25 cellular contexts compared by ENCODE assay signal in genomic region chr7:124020060-124020459, GRCh38. TPM values are rescaled to one million over a fixed set of nuclear protein-coding genes. Genes with fewer than 3 reads are reported as not detected.
DNase-seq lines count a peak whose midpoint lies in the region; ATAC-seq and TF ChIP-seq lines count a peak whose summit lies in the region.
"Had no signal": no experiment of that assay in that cellular context is flagged by ENCODE, and none has a peak within 500 bp of the region (broad histone marks: within the 10 kb centered on the region; RNA-seq: fewer than 3 reads in every experiment).

No MANE protein-coding gene starts in this region.

- POLR2A ChIA-PET in HEK293 (lab: Yijun Ruan, JAX): no interaction called here

- intact Hi-C loops in left colon (cut with DNase I, micrococcal nuclease): no loop called here
- intact Hi-C loops in mucosa of descending colon (cut with DNase I, micrococcal nuclease): no loop called here

- H3K9me3 ChIP-seq in HEK293 (ENCODE audit: control insufficient read depth, insufficient read depth, low read depth, low read length) (no peaks in the 10 kb centered on the region), mucosa of descending colon (no peaks in the 10 kb centered on the region)
- H3K9me3 ChIP-seq: BE2C, BLaER1 had no signal

- CTCF ChIA-PET in HEK293 (lab: Yijun Ruan, JAX): interaction anchor here (1.1 kb wide), 1 partner anchor 82 kb away, joined by 3 read pairs; no protein-coding TSS in a partner anchor

- H3K4me3 ChIP-seq in HEK293 (ENCODE audit: low read depth, low read length): no peak overlapping the region
- no peak overlapping the region for H3K4me3 ChIP-seq in mucosa of descending colon
- H3K4me3 ChIP-seq: BLaER1, GM12878 had no signal

- ATAC-seq in left colon: peak; percentile 91
- ATAC-seq in mucosa of descending colon: peak; percentile 69
- ATAC-seq in GM18870 (IDR thresholded peaks at IDR 0.05; ENCODE audit: unreplicated experiment): no peak
- ATAC-seq: GM12878 had no signal

- no peak overlapping the region for H3K27ac ChIP-seq in HEK293 (ENCODE audit: extremely low read depth, low read depth, low read length)
- H3K27ac ChIP-seq: BLaER1 had no signal

- TF ChIP-seq CTCF in HEK293 (tag by site-specific recombination; IDR thresholded peaks at IDR 0.05): no peak
- TF ChIP-seq CTCF in mucosa of descending colon (IDR thresholded peaks at IDR 0.05): no peak

- H3K4me1 ChIP-seq in HEK293 (ENCODE audit: control insufficient read depth, insufficient read depth, low read length) (no peaks in the 10 kb centered on the region), mucosa of descending colon (ENCODE audit: low read depth) (peaks cover 7% of the 10 kb centered on the region)
- H3K4me1 ChIP-seq: BE2C, BLaER1 had no signal

- DNase-seq in left colon (no peak), mucosa of descending colon (no peak), NCI-H2107 (lab: John Stamatoyannopoulos, UW) (no peak), NCI-H2081 (lab: John Stamatoyannopoulos, UW) (no peak)
- DNase-seq: 8988T; ACHN; BE2C; C1 segment of cervical spinal cord; CD4-positive, alpha-beta memory T cell; CD4-positive, CD25-positive, alpha-beta regulatory T cell; CD8-positive, alpha-beta memory T cell; COR-L47; DMS 273 treated with DMSO at 0.1 percent for 48 hours; DMS153; DMS53; DMS79; DND-41; EL; GDM1 had no signal

- H3K36me3 ChIP-seq in HEK293 (ENCODE audit: control insufficient read depth in 2 of 2, insufficient read depth in 1 of 2, low read length in 2 of 2) (no peaks in the 10 kb centered on the region), mucosa of descending colon (ENCODE audit: low read depth) (no peaks in the 10 kb centered on the region)
- H3K36me3 ChIP-seq: BE2C, BLaER1 had no signal

TF ChIP-seq in HEK293, 187 proteins besides CTCF, POLR2A, EP300 and RAD21:
- TF ChIP-seq ZNF157 (tag by site-specific recombination; IDR thresholded peaks at IDR 0.05) (peak; percentile 73), ZNF501 (tag by site-specific recombination; IDR thresholded peaks at IDR 0.05) (no peak)
TF ChIP-seq in HEK293: peak in this region for 1.

RNA-seq across cellular contexts. Expression of gene TMEM229A, which starts 12.8 kb away (rescaled TPM):
- total RNA-seq in left colon (under 1 TPM in 1 of 2 donors, not detected in 1; 0.11 TPM), mucosa of descending colon (under 1 TPM in 2 of 3 donors, not detected in 1; 0.14 to 0.32 TPM)
- total RNA-seq: CD4-positive, alpha-beta memory T cell; CD4-positive, CD25-positive, alpha-beta regulatory T cell; CD8-positive, alpha-beta memory T cell; Daoy; G401; GM12878 had no signal
